Comparison of ENCODE assay signal across 9 cellular contexts in genomic region chr6:169252805-169253189, GRCh38. TPM values are rescaled to one million over a fixed set of nuclear protein-coding genes. Genes with fewer than 3 reads are reported as not detected.
DNase-seq lines count a peak whose midpoint lies in the region; ATAC-seq, FAIRE-seq and TF ChIP-seq lines count a peak whose summit lies in the region.
"Had no signal": no experiment of that assay in that cellular context is flagged by ENCODE, and none has a peak within 500 bp of the region (broad histone marks: within the 10 kb centered on the region; RNA-seq: fewer than 3 reads in every experiment).

No MANE protein-coding gene starts in this region.

- H4K20me1 ChIP-seq in IMR-90 (ENCODE audit: insufficient read depth, low read length) (no peaks in the 10 kb centered on the region), keratinocyte (ENCODE audit: control insufficient read depth, extremely low read depth, insufficient read depth, low read length) (peaks cover 36% of the 10 kb centered on the region)

- H3K56ac ChIP-seq in IMR-90 (ENCODE audit: extremely low read depth, insufficient read depth, low read length), result no peak overlapping the region

- TF ChIP-seq RAD21 in IMR-90 (IDR thresholded peaks at IDR 0.05; ENCODE audit: low read length), result no peak

- H3K36me3 ChIP-seq in IMR-90 (ENCODE audit: control insufficient read depth, insufficient read depth, low read length) (peaks cover 15% of the 10 kb centered on the region), ascending aorta (peaks cover 16 to 19% of the 10 kb centered on the region in 2 donors), keratinocyte (ENCODE audit: control insufficient read depth in 2 of 2, extremely low read depth in 1 of 2, insufficient read depth in 2 of 2, low read length in 2 of 2) (peaks cover 25 to 32% of the 10 kb centered on the region in 2 experiments), subcutaneous abdominal adipose tissue (ENCODE audit: control insufficient read depth in 5 of 5, insufficient read depth in 5 of 5, low read length in 5 of 5) (peaks cover 0 to 10% (median 7%) of the 10 kb centered on the region in 5 donors)

- no peak overlapping the region for H2BK5ac ChIP-seq in IMR-90 (ENCODE audit: low read depth, low read length, poor library complexity, severe bottlenecking)

- H3K4me2 ChIP-seq in IMR-90 (ENCODE audit: low read depth, low read length) (peak overlapping the region; percentile 96), keratinocyte (ENCODE audit: control insufficient read depth, extremely low read depth, insufficient read depth, low read depth, low read length) (peak overlapping the region; percentile 84)

- intact Hi-C loops in IMR-90 (cut with micrococcal nuclease), result loop anchor here (2.0 to 5.0 kb wide), 7 partner anchors 74 to 450 kb away; partner anchors contain the start of genes C6orf120 and WDR27
- intact Hi-C loops in ascending aorta (cut with DNase I), result loop anchor here (5.0 to 10.0 kb wide), 6 partner anchors 40 to 358 kb away; no protein-coding TSS in a partner anchor

- no peak overlapping the region; the same call in none of the 2 replicates for H4K5ac ChIP-seq in IMR-90 (ENCODE audit: low read depth, low read length)

- H3K4me1 ChIP-seq in IMR-90 (ENCODE audit: control insufficient read depth, insufficient read depth, low read length) (peaks cover 15% of the 10 kb centered on the region), ascending aorta (peaks cover 0 to 14% of the 10 kb centered on the region in 2 donors), keratinocyte (ENCODE audit: control insufficient read depth, extremely low read depth, insufficient read depth, low read length) (peaks cover 30% of the 10 kb centered on the region), subcutaneous abdominal adipose tissue (ENCODE audit: control insufficient read depth in 5 of 5, insufficient read depth in 5 of 5, low read length in 5 of 5) (peaks cover 0 to 17% (median 15%) of the 10 kb centered on the region in 5 donors)

- H2BK20ac ChIP-seq in IMR-90 (ENCODE audit: low read depth, low read length), result no peak overlapping the region

- H3K4me3 ChIP-seq in IMR-90 (ENCODE audit: insufficient read depth, low read depth, low read length), result peak overlapping the region; percentile 49
- H3K4me3 ChIP-seq in ascending aorta, result peak overlapping the region; percentile 32 to 82
- H3K4me3 ChIP-seq in keratinocyte (ENCODE audit: control insufficient read depth in 2 of 3, extremely low read depth in 1 of 3, insufficient read depth in 2 of 3, low read depth in 1 of 3, low read length in 3 of 3), result peak overlapping the region; percentile 90 to 96 (median 93)
- peak overlapping the region; percentile 4 to 66 (median 55) for H3K4me3 ChIP-seq in subcutaneous abdominal adipose tissue (ENCODE audit: low read depth in 1 of 5, low read length in 5 of 5)

- TF ChIP-seq CTCF in IMR-90 (conservative IDR thresholded peaks at IDR 0.05; ENCODE audit: low read depth, low read length), result no peak
- no peak for TF ChIP-seq CTCF in ascending aorta (IDR thresholded peaks at IDR 0.05)
- no peak for TF ChIP-seq CTCF in keratinocyte (optimal IDR thresholded peaks at IDR 0.05 in 1 of 3, IDR thresholded peaks at IDR 0.05 in 1 of 3, conservative IDR thresholded peaks at IDR 0.05 in 1 of 3; ENCODE audit: extremely low read depth in 1 of 3, insufficient read depth in 2 of 3, low read length in 3 of 3)

- POLR2A ChIA-PET in IMR-90 (lab: Charles Lee; ENCODE audit: unreplicated experiment), result no interaction called here

- peak overlapping the region; percentile 61; the same call in 1 of the 2 replicates for H3K14ac ChIP-seq in IMR-90 (replicated peaks; ENCODE audit: low read depth, low read length)

- no peak overlapping the region for H4K91ac ChIP-seq in IMR-90 (ENCODE audit: insufficient read depth, low read depth, low read length)

- H3K27ac ChIP-seq in IMR-90 (ENCODE audit: insufficient read depth, low read length), result peak overlapping the region; percentile 61
- peak overlapping the region; percentile 63 to 71 for H3K27ac ChIP-seq in ascending aorta
- H3K27ac ChIP-seq in keratinocyte (ENCODE audit: control insufficient read depth, insufficient read depth, low read length), result peak overlapping the region; percentile 75
- H3K27ac ChIP-seq in subcutaneous abdominal adipose tissue (ENCODE audit: low read depth, low read length), result peak overlapping the region; percentile 52

- peak overlapping the region in 1 of 2 experiments; percentile 42; a peak in 2 of 4 replicates for H4K8ac ChIP-seq in IMR-90 (ENCODE audit: low read depth in 2 of 2, low read length in 2 of 2)

- peak overlapping the region; percentile 76; the same call in 1 of the 3 replicates for H2BK15ac ChIP-seq in IMR-90 (ENCODE audit: low read depth, low read length)

- peak overlapping the region; percentile 56 for H2AK9ac ChIP-seq in IMR-90 (replicated peaks; ENCODE audit: low read depth, low read length, poor library complexity)

- H3K9me3 ChIP-seq in IMR-90 (ENCODE audit: control insufficient read depth, insufficient read depth, low read length) (peaks cover 2% of the 10 kb centered on the region; the same call in 1 of the 2 replicates), ascending aorta (no peaks in the 10 kb centered on the region), keratinocyte (ENCODE audit: control insufficient read depth, low read depth, low read length) (no peaks in the 10 kb centered on the region), subcutaneous abdominal adipose tissue (ENCODE audit: control insufficient read depth in 5 of 5, low read length in 5 of 5) (peaks cover 0 to 3% (median 0%) of the 10 kb centered on the region in 5 donors)

- FAIRE-seq in keratinocyte (lab: Jason Lieb, UNC), result no peak

- 19% methylated on average over 6 of the region's 6 CpGs; no CpG with 5 or more reads in 1 of the 2 experiments for WGBS in IMR-90 (ENCODE audit: extremely low coverage in 2 of 2, insufficient read length in 1 of 2), 2 experiments

- no TSS peak for BruUV-seq in IMR-90 (replicated peaks; lab: Mats Ljungman, UMichigan)

- in situ Hi-C loops in IMR-90 (cut with MboI; ENCODE audit: low sequenced_read_pairs), result no loop called here

- H3K9ac ChIP-seq in IMR-90 (ENCODE audit: low read depth, low read length), result peak overlapping the region; percentile 77
- H3K9ac ChIP-seq in keratinocyte (ENCODE audit: control insufficient read depth, extremely low read depth, insufficient read depth, low read length), result peak overlapping the region; percentile 88
- H3K9ac ChIP-seq in subcutaneous abdominal adipose tissue (ENCODE audit: low read length in 5 of 5), result peak overlapping the region in 1 of 5 donors; percentile 2

- dilution Hi-C loops in IMR-90 (cut with HindIII; ENCODE audit: low sequenced_read_pairs, unreplicated experiment) (no loop called here), keratinocyte (cut with MboI; ENCODE audit: extremely low pct_ligation_motif_present, low sequenced_read_pairs) (no loop called here)

- H2AK5ac ChIP-seq in IMR-90 (ENCODE audit: low read depth, low read length), result no peak overlapping the region

- H3K23ac ChIP-seq in IMR-90 (ENCODE audit: low read depth, low read length), result peak overlapping the region; percentile 67; the same call in 1 of the 2 replicates

- H3K27me3 ChIP-seq in IMR-90 (ENCODE audit: control insufficient read depth, insufficient read depth, low read length), result no peaks in the 10 kb centered on the region
- H3K27me3 ChIP-seq in ascending aorta, result no peaks in the 10 kb centered on the region
- H3K27me3 ChIP-seq in keratinocyte (ENCODE audit: control insufficient read depth, extremely low read depth, insufficient read depth, low read length), result no peaks in the 10 kb centered on the region
- peaks cover 19 to 51% (median 32%) of the 10 kb centered on the region in 5 donors for H3K27me3 ChIP-seq in subcutaneous abdominal adipose tissue (ENCODE audit: control insufficient read depth in 5 of 5, insufficient read depth in 4 of 5, low read length in 5 of 5)

- no peak for TF ChIP-seq POLR2A in IMR-90 (IDR thresholded peaks at IDR 0.05; ENCODE audit: low read depth, low read length)

- CTCF ChIA-PET in IMR-90 (lab: Yijun Ruan, JAX), result no interaction called here

- H3K18ac ChIP-seq in IMR-90 (ENCODE audit: low read depth, low read length), result peak overlapping the region; percentile 1

- H3K79me2 ChIP-seq in keratinocyte (ENCODE audit: control insufficient read depth, insufficient read depth, low read length), result peaks cover 56% of the 10 kb centered on the region

- H3K4ac ChIP-seq in IMR-90 (ENCODE audit: low read depth, low read length), result 0 out of 2 replicates have a peak overlapping the region, but pooled peaks have one; percentile 39

- DNase-seq in IMR-90 (no peak), ascending aorta (ENCODE audit: low spot score in 2 of 2) (no peak), keratinocyte (ENCODE audit: low read depth, low spot score) (no peak)
- DNase-seq in activated CD8-positive, alpha-beta memory T cell treated with anti-CD3 and anti-CD28 coated beads, Interleukin-2, amount 50 U/mL, for 4 hours, result no peak
- DNase-seq in stimulated activated CD8-positive, alpha-beta memory T cell treated with anti-CD3 and anti-CD28 coated beads, Interleukin-4, amount 100 ng/mL, for 48 hours, result no peak
- no peak for DNase-seq in effector CD4-positive, alpha-beta T cell
- DNase-seq: dermis blood vessel endothelial cell had no signal

- H3K9me1 ChIP-seq in IMR-90 (ENCODE audit: insufficient read depth, low read length) (peaks cover 8% of the 10 kb centered on the region), keratinocyte (ENCODE audit: control insufficient read depth, extremely low read depth, insufficient read depth, low read length) (no peaks in the 10 kb centered on the region)

- H3K79me1 ChIP-seq in IMR-90 (ENCODE audit: low read depth in 1 of 2, low read length in 2 of 2), result peaks cover 12 to 14% of the 10 kb centered on the region in 2 experiments; a peak in 3 of 4 replicates

- H2AFZ ChIP-seq in IMR-90 (replicated peaks; ENCODE audit: low read length, poor library complexity), result peak overlapping the region; percentile 79
- H2AFZ ChIP-seq in keratinocyte (ENCODE audit: control insufficient read depth, low read length), result no peak overlapping the region

- ATAC-seq in IMR-90 (ENCODE audit: low read depth) (no peak), HG03159 (IDR thresholded peaks at IDR 0.05; ENCODE audit: unreplicated experiment) (no peak)

- H2BK120ac ChIP-seq in IMR-90 (ENCODE audit: low read depth, low read length), result no peak overlapping the region

RNA-seq across cellular contexts. Expression of gene THBS2, which starts 0.8 kb away (rescaled TPM):
- total RNA-seq in IMR-90 (2012; rRNA removed) (101 and 113 TPM in 2 replicates), ascending aorta (709 TPM)
- polyA plus RNA-seq in IMR-90 (2012; rRNA removed) (97.3 and 106 TPM in 2 replicates), keratinocyte (430 to 766 TPM (median 533 TPM) in 3 replicates)
- 99.4 and 135 TPM in 2 replicates for polyA plus RNA-seq in IMR-90 (2012; cell fraction: cytosol; rRNA removed)
- polyA plus RNA-seq in IMR-90 (2012; cell fraction: nucleus; rRNA removed; ENCODE audit: low replicate concordance), result 137 and 172 TPM in 2 replicates
- 42.2 TPM for polyA plus RNA-seq in keratinocyte (2011; ENCODE audit: low read depth)
- polyA plus RNA-seq in keratinocyte (2011; cell fraction: cytosol; rRNA removed), result 209 and 304 TPM in 2 replicates
- 1,129 and 1,230 TPM in 2 replicates for polyA plus RNA-seq in keratinocyte (2011; cell fraction: nucleus; rRNA removed)
- polyA plus RNA-seq in keratinocyte (2012; ENCODE audit: low replicate concordance), result 53.4 and 789 TPM in 2 replicates
- polyA minus RNA-seq in keratinocyte, result 914 to 1,886 TPM (median 1,202 TPM) in 3 replicates
- polyA minus RNA-seq in keratinocyte (2011; cell fraction: cytosol; rRNA and poly(A)+ RNA removed), result 896 TPM
- 2,075 and 2,586 TPM in 2 replicates for polyA minus RNA-seq in keratinocyte (2011; cell fraction: nucleus; rRNA and poly(A)+ RNA removed)
